9 cellular contexts compared by ENCODE assay signal in the genomic region with DNA sequence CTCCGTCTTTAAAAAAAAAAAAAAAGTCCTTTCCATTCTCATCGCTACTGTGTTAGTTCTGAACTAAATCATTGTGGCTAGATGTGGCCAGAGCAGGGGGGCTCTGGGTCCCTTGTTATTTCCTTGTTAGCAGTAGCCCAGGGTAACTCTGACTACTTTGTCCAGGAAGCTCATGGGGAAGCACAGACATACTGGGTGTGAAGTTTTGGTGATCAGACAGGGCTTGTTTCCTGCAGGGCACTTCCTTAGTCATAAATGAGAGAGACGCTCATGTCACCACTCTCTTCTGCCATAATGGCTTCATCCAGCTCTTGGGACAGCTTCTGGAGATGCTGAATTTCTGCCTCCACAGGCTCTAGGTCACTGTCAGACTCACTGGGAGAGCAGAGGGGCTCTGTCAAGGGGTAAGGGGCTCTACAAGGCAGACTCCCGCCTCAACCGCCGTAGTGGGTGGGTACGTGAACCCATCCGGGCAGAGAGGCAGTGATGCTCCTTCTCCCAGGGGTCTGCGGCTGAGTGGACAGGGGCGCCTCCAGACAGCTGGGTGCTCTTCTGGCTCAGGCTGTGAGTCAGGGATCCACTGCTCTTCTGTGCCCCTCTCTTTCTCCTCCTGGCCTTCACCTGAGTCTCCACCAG. TPM values are rescaled to one million over a fixed set of nuclear protein-coding genes. Genes with fewer than 3 reads are reported as not detected.
DNase-seq lines count a peak whose midpoint lies in the region; ATAC-seq and TF ChIP-seq lines count a peak whose summit lies in the region.
"Had no signal": no experiment of that assay in that cellular context is flagged by ENCODE, and none has a peak within 500 bp of the region (broad histone marks: within the 10 kb centered on the region; RNA-seq: fewer than 3 reads in every experiment).

No MANE protein-coding gene starts in this region.

- no peak overlapping the region for H2BK120ac ChIP-seq in neuronal stem cell (ENCODE audit: low read depth, low read length)

- peak overlapping the region; percentile 17 for H3K23ac ChIP-seq in neuronal stem cell (ENCODE audit: low read depth, low read length, poor library complexity)

- DNase-seq in activated CD8-positive, alpha-beta T cell treated with anti-CD3 and anti-CD28 coated beads, Interleukin-2, amount 10 ng/mL, durations not matched to agents 7 days and 5 days: peak; percentile 78
- DNase-seq in neuronal stem cell (ENCODE audit: low spot score) (no peak), dorsolateral prefrontal cortex (no peak), tibial nerve (ENCODE audit: low spot score in 2 of 2) (no peak), esophagus muscularis mucosa (ENCODE audit: extremely low spot score) (no peak)

- TF ChIP-seq POLR2A in tibial nerve (IDR thresholded peaks at IDR 0.05): no peak
- no peak for TF ChIP-seq POLR2A in esophagus muscularis mucosa (IDR thresholded peaks at IDR 0.05; ENCODE audit: low read depth)

- H3K27me3 Mint-ChIP-seq in activated CD8-positive, alpha-beta T cell treated with anti-CD3 and anti-CD28 coated beads, Interleukin-2, amount 10 ng/mL, durations not matched to agents 7 days and 5 days (ENCODE audit: low read depth): no peaks in the 10 kb centered on the region

- no peak overlapping the region for H2AFZ ChIP-seq in neuronal stem cell (ENCODE audit: low read length)

- ATAC-seq in GM18511 (IDR thresholded peaks at IDR 0.05; ENCODE audit: unreplicated experiment) (peak; percentile 93), HG02884 (IDR thresholded peaks at IDR 0.05; ENCODE audit: unreplicated experiment) (peak; percentile 73), GM19328 (IDR thresholded peaks at IDR 0.05; ENCODE audit: unreplicated experiment) (no peak)
- peak; percentile 92 for ATAC-seq in activated CD8-positive, alpha-beta T cell treated with anti-CD3 and anti-CD28 coated beads, Interleukin-2, amount 10 ng/mL, durations not matched to agents 7 days and 5 days

- no peak overlapping the region for H3K14ac ChIP-seq in neuronal stem cell (ENCODE audit: low read length)

- H3K27ac ChIP-seq in neuronal stem cell (replicated peaks; ENCODE audit: low read length) (no peak overlapping the region), dorsolateral prefrontal cortex (no peak overlapping the region), tibial nerve (no peak overlapping the region), esophagus muscularis mucosa (replicated peaks in 1 of 4) (no peak overlapping the region)
- H3K27ac ChIP-seq: thoracic aorta had no signal

- no peak overlapping the region for H4K8ac ChIP-seq in neuronal stem cell (ENCODE audit: low read depth, low read length)

- intact Hi-C loops in dorsolateral prefrontal cortex (cut with DNase I) (no loop called here), esophagus muscularis mucosa (cut with DNase I) (no loop called here)

- no peak overlapping the region for H3K9ac ChIP-seq in neuronal stem cell (ENCODE audit: low read depth, low read length, poor library complexity)

- peak overlapping the region; percentile 55 for H3K4me3 Mint-ChIP-seq in activated CD8-positive, alpha-beta T cell treated with anti-CD3 and anti-CD28 coated beads, Interleukin-2, amount 10 ng/mL, durations not matched to agents 7 days and 5 days

- H2BK5ac ChIP-seq in neuronal stem cell (ENCODE audit: low read length): no peak overlapping the region

- H3K9me3 ChIP-seq in neuronal stem cell (replicated peaks in 1 of 2; ENCODE audit: control insufficient read depth in 2 of 2, insufficient read depth in 1 of 2, low read depth in 1 of 2, low read length in 2 of 2) (peaks cover 3 to 6% of the 10 kb centered on the region in 2 donors), tibial nerve (no peaks in the 10 kb centered on the region), esophagus muscularis mucosa (no peaks in the 10 kb centered on the region)
- H3K9me3 ChIP-seq: thoracic aorta had no signal

- no peak overlapping the region for H4K91ac ChIP-seq in neuronal stem cell (ENCODE audit: low read depth, low read length, poor library complexity)

- H3K36me3 Mint-ChIP-seq in activated CD8-positive, alpha-beta T cell treated with anti-CD3 and anti-CD28 coated beads, Interleukin-2, amount 10 ng/mL, durations not matched to agents 7 days and 5 days (ENCODE audit: low read depth): peaks cover 45% of the 10 kb centered on the region

- no peak overlapping the region for H2BK12ac ChIP-seq in neuronal stem cell (ENCODE audit: low read length)

- H2AK5ac ChIP-seq in neuronal stem cell (ENCODE audit: low read depth, low read length): no peak overlapping the region

- POLR2A ChIA-PET in activated CD8-positive, alpha-beta T cell treated with anti-CD3 and anti-CD28 coated beads, Interleukin-2, amount 10 ng/mL, durations not matched to agents 7 days and 5 days (lab: Charles Lee): interaction anchor here (0.9 to 5.7 kb wide), 5 partner anchors 9 to 66 kb away, joined by 3 to 64 read pairs (median 6); a partner anchor contains a TSS

- CTCF ChIA-PET in activated CD8-positive, alpha-beta T cell treated with anti-CD3 and anti-CD28 coated beads, Interleukin-2, amount 10 ng/mL, durations not matched to agents 7 days and 5 days (lab: Charles Lee): interaction anchor here (1.0 to 4.8 kb wide), 4 partner anchors 12 to 16 kb away, joined by 3 to 30 read pairs (median 5); no protein-coding TSS in a partner anchor

- H3K27ac Mint-ChIP-seq in activated CD8-positive, alpha-beta T cell treated with anti-CD3 and anti-CD28 coated beads, Interleukin-2, amount 10 ng/mL, durations not matched to agents 7 days and 5 days: peak overlapping the region; percentile 89

- peak overlapping the region; percentile 46 for H3K18ac ChIP-seq in neuronal stem cell (ENCODE audit: low read length)

- TF ChIP-seq CTCF in dorsolateral prefrontal cortex (IDR thresholded peaks at IDR 0.05 in 54 of 56, conservative IDR thresholded peaks at IDR 0.05 in 2 of 56; ENCODE audit: low read depth in 1 of 56, partially characterized antibody in 56 of 56) (no peak), tibial nerve (IDR thresholded peaks at IDR 0.05) (no peak), esophagus muscularis mucosa (IDR thresholded peaks at IDR 0.05) (no peak)

- H3K4me3 ChIP-seq in neuronal stem cell (ENCODE audit: low read length in 2 of 2) (no peak overlapping the region), dorsolateral prefrontal cortex (no peak overlapping the region), tibial nerve (no peak overlapping the region), esophagus muscularis mucosa (no peak overlapping the region)
- H3K4me3 ChIP-seq: thoracic aorta had no signal

- H3K9me3 Mint-ChIP-seq in activated CD8-positive, alpha-beta T cell treated with anti-CD3 and anti-CD28 coated beads, Interleukin-2, amount 10 ng/mL, durations not matched to agents 7 days and 5 days (ENCODE audit: insufficient read depth): peaks cover 14% of the 10 kb centered on the region

- WGBS in neuronal stem cell (ENCODE audit: extremely low coverage in 2 of 2, insufficient read length in 2 of 2, insufficient replicate concordance in 1 of 2), 2 donors: no CpG with 5 or more reads among the region's 10 CpGs
- 90 to 93% methylated on average over 10 of the region's 10 CpGs for WGBS in tibial nerve, 2 donors
- 82% methylated on average over 10 of the region's 10 CpGs for WGBS in esophagus muscularis mucosa

- H3K4ac ChIP-seq in neuronal stem cell (ENCODE audit: low read length): no peak overlapping the region

- H2BK15ac ChIP-seq in neuronal stem cell (ENCODE audit: low read length): no peak overlapping the region

- no peak for TF ChIP-seq EP300 in tibial nerve (IDR thresholded peaks at IDR 0.05)
- TF ChIP-seq EP300 in esophagus muscularis mucosa (IDR thresholded peaks at IDR 0.05): no peak

- H3K4me2 ChIP-seq in neuronal stem cell (ENCODE audit: insufficient read depth, low read length, poor library complexity, severe bottlenecking): no peak overlapping the region

- peaks cover 66% of the 10 kb centered on the region for H3K4me1 Mint-ChIP-seq in activated CD8-positive, alpha-beta T cell treated with anti-CD3 and anti-CD28 coated beads, Interleukin-2, amount 10 ng/mL, durations not matched to agents 7 days and 5 days (ENCODE audit: low read depth)

- H3K4me1 ChIP-seq in neuronal stem cell (ENCODE audit: control insufficient read depth in 2 of 2, insufficient read depth in 1 of 2, low read depth in 1 of 2, low read length in 2 of 2) (no peaks in the 10 kb centered on the region), tibial nerve (peaks cover 0 to 9% (median 0%) of the 10 kb centered on the region in 4 donors), esophagus muscularis mucosa (peaks cover 0 to 10% (median 0%) of the 10 kb centered on the region in 4 donors)

- peaks cover 3% of the 10 kb centered on the region for H3K79me1 ChIP-seq in neuronal stem cell (ENCODE audit: low read depth, low read length)

- H3K36me3 ChIP-seq in neuronal stem cell (replicated peaks in 1 of 2; ENCODE audit: control insufficient read depth in 2 of 2, insufficient read depth in 2 of 2, low read length in 2 of 2) (peaks cover 2 to 7% of the 10 kb centered on the region in 2 donors), tibial nerve (no peaks in the 10 kb centered on the region), esophagus muscularis mucosa (no peaks in the 10 kb centered on the region)
- H3K36me3 ChIP-seq: thoracic aorta had no signal

- H3K27me3 ChIP-seq in neuronal stem cell (ENCODE audit: control insufficient read depth in 3 of 3, insufficient read depth in 3 of 3, low read depth in 1 of 3, low read length in 3 of 3) (no peaks in the 10 kb centered on the region), dorsolateral prefrontal cortex (no peaks in the 10 kb centered on the region), tibial nerve (no peaks in the 10 kb centered on the region), esophagus muscularis mucosa (no peaks in the 10 kb centered on the region)

RNA-seq across cellular contexts. Expression of a gene that starts 12.9 kb away (rescaled TPM):
- total RNA-seq in activated CD8-positive, alpha-beta T cell treated with anti-CD3 and anti-CD28 coated beads, Interleukin-2, amount 10 ng/mL, durations not matched to agents 7 days and 5 days: 10 to 100 TPM; 52.3 to 53.3 TPM
- polyA plus RNA-seq in neuronal stem cell (2013, experiment 1 of 2): 23.4 TPM
- polyA plus RNA-seq in neuronal stem cell (2013, experiment 2 of 2): 23.3 TPM
- total RNA-seq in dorsolateral prefrontal cortex (10 to 100 TPM; 29.4 to 57.1 (median 40.5) TPM), tibial nerve (10 to 100 TPM; 20.1 to 26.2 (median 21.8) TPM), esophagus muscularis mucosa (10 to 100 TPM in 2 of 4 donors, 1 to 10 TPM in 2; 9.6 to 12.2 (median 10.1) TPM)
